Comparison of ENCODE assay signal across 16 cellular contexts in genomic region chr10:132456881-132457280, GRCh38. TPM values are rescaled to one million over a fixed set of nuclear protein-coding genes. Genes with fewer than 3 reads are reported as not detected.
DNase-seq lines count a peak whose midpoint lies in the region; ATAC-seq, FAIRE-seq and TF ChIP-seq lines count a peak whose summit lies in the region.
"Had no signal": no experiment of that assay in that cellular context is flagged by ENCODE, and none has a peak within 500 bp of the region (broad histone marks: within the 10 kb centered on the region; RNA-seq: fewer than 3 reads in every experiment).

No MANE protein-coding gene starts in this region.

- no peak for TF ChIP-seq CTCF in chondrocyte (IDR thresholded peaks at IDR 0.05)
- no peak for TF ChIP-seq CTCF in lower lobe of right lung (IDR thresholded peaks at IDR 0.05)
- no peak for TF ChIP-seq CTCF in pancreas (IDR thresholded peaks at IDR 0.05)
- TF ChIP-seq CTCF in BE2C (IDR thresholded peaks at IDR 0.05; ENCODE audit: low read depth, low read length) = no peak

- no peak overlapping the region for H3K4me3 Mint-ChIP-seq in chondrocyte (ENCODE audit: unreplicated experiment)
- H3K4me3 Mint-ChIP-seq: CD4-positive, alpha-beta memory T cell; IgD-negative memory B cell had no signal

- no peak overlapping the region for H3K4me3 ChIP-seq in H7 (ENCODE audit: insufficient read depth, low read depth, low read length)
- H3K4me3 ChIP-seq in lower lobe of right lung = no peak overlapping the region
- H3K4me3 ChIP-seq in pancreas = no peak overlapping the region
- no peak overlapping the region for H3K4me3 ChIP-seq in BE2C (ENCODE audit: low read depth, low read length)
- H3K4me3 ChIP-seq: A549 had no signal

- H3K9me3 Mint-ChIP-seq in chondrocyte (ENCODE audit: low read depth) = no peaks in the 10 kb centered on the region
- H3K9me3 Mint-ChIP-seq: CD4-positive, alpha-beta memory T cell; IgD-negative memory B cell had no signal

- H3K27ac Mint-ChIP-seq in chondrocyte (ENCODE audit: unreplicated experiment) = no peak overlapping the region
- H3K27ac Mint-ChIP-seq: CD4-positive, alpha-beta memory T cell; IgD-negative memory B cell had no signal

- H3K9me3 ChIP-seq in lower lobe of right lung (no peaks in the 10 kb centered on the region), pancreas (no peaks in the 10 kb centered on the region), BE2C (no peaks in the 10 kb centered on the region)
- H3K9me3 ChIP-seq: A549 had no signal

- H3K4me1 ChIP-seq in lower lobe of right lung (peaks cover 27% of the 10 kb centered on the region), pancreas (peaks cover 21 to 29% (median 29%) of the 10 kb centered on the region in 3 donors), BE2C (no peaks in the 10 kb centered on the region)

- H3K36me3 ChIP-seq in H7 (replicated peaks; ENCODE audit: control insufficient read depth, insufficient read depth, low read length) (no peaks in the 10 kb centered on the region), lower lobe of right lung (no peaks in the 10 kb centered on the region), pancreas (no peaks in the 10 kb centered on the region), BE2C (no peaks in the 10 kb centered on the region)

- H3K4me1 Mint-ChIP-seq in chondrocyte (ENCODE audit: low read depth) = peaks cover 4% of the 10 kb centered on the region

- peak; percentile 34 for DNase-seq in H7
- DNase-seq in chondrocyte (ENCODE audit: low spot score) = peak; percentile 86
- peak; percentile 33 for DNase-seq in lower lobe of right lung
- peak in 4 of 6 donors; percentile 1 to 64 (median 40) for DNase-seq in pancreas
- no peak for DNase-seq in GM03348 (ENCODE audit: low spot score)
- no peak for DNase-seq in BE2C
- DNase-seq: AML-193; C1 segment of cervical spinal cord; CD4-positive, alpha-beta memory T cell; NCI-H1694; NCI-H2029 treated with DMSO at 0.1 percent for 48 hours; NCI-H2227 treated with DMSO at 0.1 percent for 48 hours had no signal

- intact Hi-C loops in lower lobe of right lung (cut with DNase I) (no loop called here), pancreas (cut with DNase I) (loop anchor here (5.0 to 10.0 kb wide), 5 partner anchors 120 to 235 kb away; no protein-coding TSS in a partner anchor)

- H3K27me3 Mint-ChIP-seq in chondrocyte (ENCODE audit: low read depth) = no peaks in the 10 kb centered on the region
- H3K27me3 Mint-ChIP-seq: CD4-positive, alpha-beta memory T cell had no signal

- no peaks in the 10 kb centered on the region for H3K36me3 Mint-ChIP-seq in chondrocyte (ENCODE audit: low read depth)
- H3K36me3 Mint-ChIP-seq: CD4-positive, alpha-beta memory T cell; IgD-negative memory B cell had no signal

- 90 to 93% methylated on average over 9 of the region's 9 CpGs for WGBS in pancreas, 2 donors

- ATAC-seq in lower lobe of right lung = no peak
- no peak for ATAC-seq in pancreas
- no peak for ATAC-seq in GM19452 (IDR thresholded peaks at IDR 0.05; ENCODE audit: unreplicated experiment)

- H3K27me3 ChIP-seq in H7 (ENCODE audit: control insufficient read depth, insufficient read depth, low read length) = no peaks in the 10 kb centered on the region
- H3K27me3 ChIP-seq in lower lobe of right lung (ENCODE audit: low read depth) = peaks cover 10% of the 10 kb centered on the region
- no peaks in the 10 kb centered on the region for H3K27me3 ChIP-seq in pancreas
- H3K27me3 ChIP-seq in BE2C = peaks cover 4% of the 10 kb centered on the region; the same call in 1 of the 2 replicates

- FAIRE-seq in pancreas (lab: Jason Lieb, UNC) = no peak
- FAIRE-seq: A549 had no signal

- no peak overlapping the region for H3K27ac ChIP-seq in lower lobe of right lung
- H3K27ac ChIP-seq in pancreas = no peak overlapping the region
- H3K27ac ChIP-seq: A549, KMS-11 had no signal

RNA-seq across cellular contexts. Expression of gene PWWP2B, which starts 59.9 kb away (rescaled TPM):
- total RNA-seq in H7 (2014; rRNA removed; shearing (Covaris generic)) = 14.3 and 15.3 TPM in 2 replicates
- 9.9 to 13.9 TPM (median 13.2 TPM) in 3 replicates for total RNA-seq in chondrocyte
- 25.2 TPM for total RNA-seq in lower lobe of right lung
- total RNA-seq in pancreas = 10 to 100 TPM; 17.8 to 44.1 (median 25.9) TPM
- polyA plus RNA-seq in pancreas = 10 to 100 TPM; 23.5 to 25.2 TPM
- 52.5 TPM for polyA plus RNA-seq in BE2C (2012; ENCODE audit: insufficient read depth, insufficient read length, low read depth)

Comparison
In these comparisons a context has a peak if more than half of its experiments do, and no peak if none do; other contexts are left out.
1. DNase-seq: peak in H7 (single experiment), chondrocyte (single experiment), lower lobe of right lung (single experiment) and pancreas (4 of 6); none in GM03348 (single experiment) and BE2C (single experiment).